29 cellular contexts compared by ENCODE assay signal in the genomic region with DNA sequence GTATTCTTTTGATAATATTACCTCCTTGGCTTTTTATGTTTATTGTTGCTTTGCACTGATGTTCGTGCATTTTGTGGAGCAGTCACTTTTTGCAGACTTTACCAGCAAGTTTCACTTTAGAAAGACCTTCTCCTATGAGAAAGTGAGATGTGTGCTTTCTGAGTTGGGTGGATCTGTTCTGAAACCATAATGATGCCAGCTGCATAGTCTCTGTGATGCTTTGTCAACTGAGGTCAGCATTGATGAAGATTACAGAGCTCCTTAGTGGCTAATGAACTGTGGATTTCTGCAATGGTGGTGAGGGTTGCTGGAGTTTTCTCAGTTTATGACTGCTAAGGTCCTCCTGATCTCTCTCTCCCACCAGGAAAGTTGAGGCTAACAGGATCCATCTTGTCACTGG.
"Had no signal": no experiment of that assay in that cellular context is flagged by ENCODE, and none has a peak within 500 bp of the region (broad histone marks: within the 10 kb centered on the region; RNA-seq: fewer than 3 reads in every experiment).

No MANE protein-coding gene starts in this region.

- H3K4me1 ChIP-seq: esophagus muscularis mucosa, foreskin keratinocyte, gastrocnemius medialis, heart right ventricle had no signal

- DNase-seq: activated CD4-positive, alpha-beta T cell treated with anti-CD3 and anti-CD28 coated beads for 36 hours; activated CD4-positive, alpha-beta T cell treated with anti-CD3 and anti-CD28 coated beads, Interleukin-2, amount 10 ng/mL, durations not matched to agents 7 days and 5 days; activated CD4-positive, alpha-beta T cell treated with anti-CD3 and anti-CD28 coated beads, Interleukin-2, amount 50 U/mL, for 4 hours; activated CD4-positive, CD25-positive, alpha-beta regulatory T cell; activated CD4-positive, CD25-positive, alpha-beta regulatory T cell treated with anti-CD3 and anti-CD28 coated beads, Interleukin-2, amount 50 U/mL, for 72 hours; activated CD8-positive, alpha-beta memory T cell treated with anti-CD3 and anti-CD28 coated beads for 24 hours; activated CD8-positive, alpha-beta T cell treated with anti-CD3 and anti-CD28 coated beads for 36 hours; activated effector memory CD4-positive, alpha-beta T cell treated with Interleukin-2 at 50 U/mL for 16 hours; activated gamma-delta T cell treated with Interleukin-2 at 50 U/mL for 16 hours; activated naive CD4-positive, alpha-beta T cell treated with anti-CD3 and anti-CD28 coated beads, Interleukin-2, amount 50 U/mL, for 16 hours; activated naive CD4-positive, alpha-beta T cell treated with Interleukin-2 at 50 U/mL for 16 hours; activated T-cell treated with anti-CD3 and anti-CD28 coated beads, Interleukin-2, amount 50 U/mL, for 4 hours; amniotic stem cell; anterior cingulate cortex; brain microvascular endothelial cell; dorsolateral prefrontal cortex; effector CD4-positive, alpha-beta T cell; effector memory CD8-positive, alpha-beta T cell; erythroblast; foreskin keratinocyte; gastrocnemius medialis; glutamatergic neuron; heart right ventricle; T-helper 17 cell had no signal

- H3K79me2 ChIP-seq: hepatocyte had no signal

- H3K9me3 ChIP-seq: gastrocnemius medialis had no signal

- H3K4me2 ChIP-seq: hepatocyte had no signal

- H3K36me3 ChIP-seq: brain microvascular endothelial cell, esophagus muscularis mucosa, gastrocnemius medialis, heart right ventricle had no signal

- ATAC-seq: activated CD4-positive, alpha-beta T cell treated with anti-CD3 and anti-CD28 coated beads for 36 hours; activated CD8-positive, alpha-beta T cell treated with anti-CD3 and anti-CD28 coated beads for 36 hours; activated T-cell treated with anti-CD3 and anti-CD28 coated beads, Interleukin-2, amount 50 U/mL, for 4 hours; activated T-helper 17 cell treated with anti-CD3 and anti-CD28 coated beads, Interleukin-2, amount 50 U/mL, for 72 hours; effector memory CD8-positive, alpha-beta T cell; foreskin keratinocyte; gastrocnemius medialis; heart right ventricle; T-helper 17 cell had no signal

- FAIRE-seq: astrocyte had no signal

- H3K4me3 ChIP-seq: coronary artery, dorsolateral prefrontal cortex, esophagus muscularis mucosa, gastrocnemius medialis, heart right ventricle, hepatocyte had no signal

- H2AFZ ChIP-seq: hepatocyte had no signal

- H3K27ac ChIP-seq: brain microvascular endothelial cell, coronary artery, dorsolateral prefrontal cortex, esophagus muscularis mucosa, foreskin keratinocyte, gastrocnemius medialis, heart right ventricle, hepatocyte had no signal

- H3K27me3 ChIP-seq: brain microvascular endothelial cell, dorsolateral prefrontal cortex, esophagus muscularis mucosa, foreskin keratinocyte, gastrocnemius medialis, heart right ventricle, hepatocyte had no signal
